In the genomic region with DNA sequence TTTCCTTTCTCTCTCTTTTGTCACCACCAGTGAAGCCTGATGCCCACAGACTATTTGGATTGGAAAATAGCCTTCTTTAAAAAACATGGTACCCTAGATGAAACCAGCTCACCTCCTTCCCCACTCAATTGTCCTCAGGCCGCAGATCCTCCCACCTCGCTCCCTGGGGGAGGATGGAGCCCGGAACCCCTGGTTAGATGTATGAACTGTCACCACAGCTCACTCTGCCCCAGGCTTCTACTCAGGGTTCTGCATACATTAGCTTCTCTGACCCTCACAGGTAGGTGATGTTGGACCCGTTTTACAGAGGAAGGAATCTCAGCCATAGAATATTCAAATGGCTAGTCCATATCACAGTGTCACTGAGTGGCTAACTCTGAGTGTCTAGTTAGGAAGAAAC, we compare ENCODE assay signal across 1 cellular context.
TF ChIP-seq lines count a peak whose summit lies in the region.

No MANE protein-coding gene starts in this region.

TF ChIP-seq in H1, 55 proteins besides CTCF, POLR2A, EP300 and RAD21:
- no peak for TF ChIP-seq HDAC6 (IDR thresholded peaks at IDR 0.05; ENCODE audit: low read depth, low read length)
- no peak for TF ChIP-seq TAF1 (IDR thresholded peaks at IDR 0.05; ENCODE audit: low read depth, low read length)
- TF ChIP-seq TBP (IDR thresholded peaks at IDR 0.05; ENCODE audit: low read depth, low read length): no peak
- TF ChIP-seq SRF (IDR thresholded peaks at IDR 0.05; ENCODE audit: low read depth, low read length): no peak
- no peak for TF ChIP-seq ZNF274 (IDR thresholded peaks at IDR 0.05; ENCODE audit: borderline replicate concordance, extremely low read depth, low read length)
- TF ChIP-seq POLR2AphosphoS5 (IDR thresholded peaks at IDR 0.05; ENCODE audit: low read depth, low read length): no peak
- no peak for TF ChIP-seq RXRA (IDR thresholded peaks at IDR 0.05; ENCODE audit: insufficient read depth, low read depth, low read length)
- no peak for TF ChIP-seq CBX8 (IDR thresholded peaks at IDR 0.05; ENCODE audit: borderline replicate concordance, low read depth, low read length)
- TF ChIP-seq, protein P1, sequence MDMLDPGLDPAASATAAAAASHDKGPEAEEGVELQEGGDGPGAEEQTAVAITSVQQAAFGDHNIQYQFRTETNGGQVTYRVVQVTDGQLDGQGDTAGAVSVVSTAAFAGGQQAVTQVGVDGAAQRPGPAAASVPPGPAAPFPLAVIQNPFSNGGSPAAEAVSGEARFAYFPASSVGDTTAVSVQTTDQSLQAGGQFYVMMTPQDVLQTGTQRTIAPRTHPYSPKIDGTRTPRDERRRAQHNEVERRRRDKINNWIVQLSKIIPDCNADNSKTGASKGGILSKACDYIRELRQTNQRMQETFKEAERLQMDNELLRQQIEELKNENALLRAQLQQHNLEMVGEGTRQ (IDR thresholded peaks at IDR 0.05; ENCODE audit: low read length): no peak
- TF ChIP-seq, protein P2, sequence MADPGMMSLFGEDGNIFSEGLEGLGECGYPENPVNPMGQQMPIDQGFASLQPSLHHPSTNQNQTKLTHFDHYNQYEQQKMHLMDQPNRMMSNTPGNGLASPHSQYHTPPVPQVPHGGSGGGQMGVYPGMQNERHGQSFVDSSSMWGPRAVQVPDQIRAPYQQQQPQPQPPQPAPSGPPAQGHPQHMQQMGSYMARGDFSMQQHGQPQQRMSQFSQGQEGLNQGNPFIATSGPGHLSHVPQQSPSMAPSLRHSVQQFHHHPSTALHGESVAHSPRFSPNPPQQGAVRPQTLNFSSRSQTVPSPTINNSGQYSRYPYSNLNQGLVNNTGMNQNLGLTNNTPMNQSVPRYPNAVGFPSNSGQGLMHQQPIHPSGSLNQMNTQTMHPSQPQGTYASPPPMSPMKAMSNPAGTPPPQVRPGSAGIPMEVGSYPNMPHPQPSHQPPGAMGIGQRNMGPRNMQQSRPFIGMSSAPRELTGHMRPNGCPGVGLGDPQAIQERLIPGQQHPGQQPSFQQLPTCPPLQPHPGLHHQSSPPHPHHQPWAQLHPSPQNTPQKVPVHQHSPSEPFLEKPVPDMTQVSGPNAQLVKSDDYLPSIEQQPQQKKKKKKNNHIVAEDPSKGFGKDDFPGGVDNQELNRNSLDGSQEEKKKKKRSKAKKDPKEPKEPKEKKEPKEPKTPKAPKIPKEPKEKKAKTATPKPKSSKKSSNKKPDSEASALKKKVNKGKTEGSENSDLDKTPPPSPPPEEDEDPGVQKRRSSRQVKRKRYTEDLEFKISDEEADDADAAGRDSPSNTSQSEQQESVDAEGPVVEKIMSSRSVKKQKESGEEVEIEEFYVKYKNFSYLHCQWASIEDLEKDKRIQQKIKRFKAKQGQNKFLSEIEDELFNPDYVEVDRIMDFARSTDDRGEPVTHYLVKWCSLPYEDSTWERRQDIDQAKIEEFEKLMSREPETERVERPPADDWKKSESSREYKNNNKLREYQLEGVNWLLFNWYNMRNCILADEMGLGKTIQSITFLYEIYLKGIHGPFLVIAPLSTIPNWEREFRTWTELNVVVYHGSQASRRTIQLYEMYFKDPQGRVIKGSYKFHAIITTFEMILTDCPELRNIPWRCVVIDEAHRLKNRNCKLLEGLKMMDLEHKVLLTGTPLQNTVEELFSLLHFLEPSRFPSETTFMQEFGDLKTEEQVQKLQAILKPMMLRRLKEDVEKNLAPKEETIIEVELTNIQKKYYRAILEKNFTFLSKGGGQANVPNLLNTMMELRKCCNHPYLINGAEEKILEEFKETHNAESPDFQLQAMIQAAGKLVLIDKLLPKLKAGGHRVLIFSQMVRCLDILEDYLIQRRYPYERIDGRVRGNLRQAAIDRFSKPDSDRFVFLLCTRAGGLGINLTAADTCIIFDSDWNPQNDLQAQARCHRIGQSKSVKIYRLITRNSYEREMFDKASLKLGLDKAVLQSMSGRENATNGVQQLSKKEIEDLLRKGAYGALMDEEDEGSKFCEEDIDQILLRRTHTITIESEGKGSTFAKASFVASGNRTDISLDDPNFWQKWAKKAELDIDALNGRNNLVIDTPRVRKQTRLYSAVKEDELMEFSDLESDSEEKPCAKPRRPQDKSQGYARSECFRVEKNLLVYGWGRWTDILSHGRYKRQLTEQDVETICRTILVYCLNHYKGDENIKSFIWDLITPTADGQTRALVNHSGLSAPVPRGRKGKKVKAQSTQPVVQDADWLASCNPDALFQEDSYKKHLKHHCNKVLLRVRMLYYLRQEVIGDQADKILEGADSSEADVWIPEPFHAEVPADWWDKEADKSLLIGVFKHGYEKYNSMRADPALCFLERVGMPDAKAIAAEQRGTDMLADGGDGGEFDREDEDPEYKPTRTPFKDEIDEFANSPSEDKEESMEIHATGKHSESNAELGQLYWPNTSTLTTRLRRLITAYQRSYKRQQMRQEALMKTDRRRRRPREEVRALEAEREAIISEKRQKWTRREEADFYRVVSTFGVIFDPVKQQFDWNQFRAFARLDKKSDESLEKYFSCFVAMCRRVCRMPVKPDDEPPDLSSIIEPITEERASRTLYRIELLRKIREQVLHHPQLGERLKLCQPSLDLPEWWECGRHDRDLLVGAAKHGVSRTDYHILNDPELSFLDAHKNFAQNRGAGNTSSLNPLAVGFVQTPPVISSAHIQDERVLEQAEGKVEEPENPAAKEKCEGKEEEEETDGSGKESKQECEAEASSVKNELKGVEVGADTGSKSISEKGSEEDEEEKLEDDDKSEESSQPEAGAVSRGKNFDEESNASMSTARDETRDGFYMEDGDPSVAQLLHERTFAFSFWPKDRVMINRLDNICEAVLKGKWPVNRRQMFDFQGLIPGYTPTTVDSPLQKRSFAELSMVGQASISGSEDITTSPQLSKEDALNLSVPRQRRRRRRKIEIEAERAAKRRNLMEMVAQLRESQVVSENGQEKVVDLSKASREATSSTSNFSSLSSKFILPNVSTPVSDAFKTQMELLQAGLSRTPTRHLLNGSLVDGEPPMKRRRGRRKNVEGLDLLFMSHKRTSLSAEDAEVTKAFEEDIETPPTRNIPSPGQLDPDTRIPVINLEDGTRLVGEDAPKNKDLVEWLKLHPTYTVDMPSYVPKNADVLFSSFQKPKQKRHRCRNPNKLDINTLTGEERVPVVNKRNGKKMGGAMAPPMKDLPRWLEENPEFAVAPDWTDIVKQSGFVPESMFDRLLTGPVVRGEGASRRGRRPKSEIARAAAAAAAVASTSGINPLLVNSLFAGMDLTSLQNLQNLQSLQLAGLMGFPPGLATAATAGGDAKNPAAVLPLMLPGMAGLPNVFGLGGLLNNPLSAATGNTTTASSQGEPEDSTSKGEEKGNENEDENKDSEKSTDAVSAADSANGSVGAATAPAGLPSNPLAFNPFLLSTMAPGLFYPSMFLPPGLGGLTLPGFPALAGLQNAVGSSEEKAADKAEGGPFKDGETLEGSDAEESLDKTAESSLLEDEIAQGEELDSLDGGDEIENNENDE (IDR thresholded peaks at IDR 0.05; ENCODE audit: insufficient replicate concordance, low read length): no peak
- TF ChIP-seq CHD1 (IDR thresholded peaks at IDR 0.05; ENCODE audit: low read depth, low read length): no peak
- TF ChIP-seq CHD2 (IDR thresholded peaks at IDR 0.05; ENCODE audit: low read length): no peak
- TF ChIP-seq JUN (IDR thresholded peaks at IDR 0.05; ENCODE audit: low read depth, low read length): no peak
- no peak for TF ChIP-seq NRF1 (IDR thresholded peaks at IDR 0.05; ENCODE audit: low read depth, low read length)
- TF ChIP-seq EZH2 (IDR thresholded peaks at IDR 0.05; ENCODE audit: low read depth, low read length, severe bottlenecking): no peak
- TF ChIP-seq GTF2F1 (IDR thresholded peaks at IDR 0.05; ENCODE audit: borderline replicate concordance, low read depth, low read length): no peak
